ENCODE assay signal across 18 cellular contexts in genomic region chr2:237892936-237893595, GRCh38. TPM values are rescaled to one million over a fixed set of nuclear protein-coding genes. Genes with fewer than 3 reads are reported as not detected.
DNase-seq lines count a peak whose midpoint lies in the region; ATAC-seq, FAIRE-seq and TF ChIP-seq lines count a peak whose summit lies in the region.
"Had no signal": no experiment of that assay in that cellular context is flagged by ENCODE, and none has a peak within 500 bp of the region (broad histone marks: within the 10 kb centered on the region; RNA-seq: fewer than 3 reads in every experiment).

No MANE protein-coding gene starts in this region.

- intact Hi-C loops in endothelial cell of umbilical vein (cut with micrococcal nuclease): no loop called here

- H3K36me3 Mint-ChIP-seq in T-helper 2 cell treated with Interferon-gamma antibody and Interleukin-4, amounts not matched to agents 5 μg/mL and 100 μg/mL, for 36 hours (ENCODE audit: low read depth): no peaks in the 10 kb centered on the region
- H3K36me3 Mint-ChIP-seq in stimulated activated memory B cell treated with anti-CD40 and anti-IgM and Interleukin-4, amounts not matched to agents 10 μg/mL and 1 μg/mL and 100 μg/mL, for 72 hours: no peaks in the 10 kb centered on the region
- H3K36me3 Mint-ChIP-seq: T-cell had no signal

- peak overlapping the region; percentile 11 for H3K27ac Mint-ChIP-seq in T-helper 2 cell treated with Interferon-gamma antibody and Interleukin-4, amounts not matched to agents 5 μg/mL and 100 μg/mL, for 36 hours
- H3K27ac Mint-ChIP-seq in stimulated activated memory B cell treated with anti-CD40 and anti-IgM and Interleukin-4, amounts not matched to agents 10 μg/mL and 1 μg/mL and 100 μg/mL, for 72 hours: peak overlapping the region; percentile 31
- H3K27ac Mint-ChIP-seq: activated CD4-positive, alpha-beta T cell treated with anti-CD3 and anti-CD28 coated beads, Interleukin-2, amount 10 ng/mL, durations not matched to agents 7 days and 5 days; activated T-helper 1 cell treated with anti-CD3 and anti-CD28 coated beads, Interleukin-12 subunit alpha, Interleukin-12 subunit beta, Interleukin-2, Interleukin-4 antibody, amounts not matched to agents 30 ng/mL and 10 ng/mL and 1 ng/mL, durations not matched to agents 14 hours and 24 hours and 36 hours had no signal

- no peaks in the 10 kb centered on the region for H3K9me3 Mint-ChIP-seq in T-helper 2 cell treated with Interferon-gamma antibody and Interleukin-4, amounts not matched to agents 5 μg/mL and 100 μg/mL, for 36 hours
- H3K9me3 Mint-ChIP-seq in stimulated activated memory B cell treated with anti-CD40 and anti-IgM and Interleukin-4, amounts not matched to agents 10 μg/mL and 1 μg/mL and 100 μg/mL, for 72 hours: no peaks in the 10 kb centered on the region
- H3K9me3 Mint-ChIP-seq: activated CD4-positive, alpha-beta T cell treated with anti-CD3 and anti-CD28 coated beads, Interleukin-2, amount 10 ng/mL, durations not matched to agents 7 days and 5 days; activated T-helper 1 cell treated with anti-CD3 and anti-CD28 coated beads, Interleukin-12 subunit alpha, Interleukin-12 subunit beta, Interleukin-2, Interleukin-4 antibody, amounts not matched to agents 30 ng/mL and 10 ng/mL and 1 ng/mL, durations not matched to agents 14 hours and 24 hours and 36 hours; T-cell had no signal

- H2AFZ ChIP-seq in endothelial cell of umbilical vein (ENCODE audit: low read depth, low read length): peak overlapping the region; percentile 23

- BruUV-seq in endothelial cell of umbilical vein (replicated peaks; lab: Mats Ljungman, UMichigan): no TSS peak

- no peak for ATAC-seq in stimulated activated memory B cell treated with anti-CD40 and anti-IgM and Interleukin-4, amounts not matched to agents 10 μg/mL and 1 μg/mL and 100 μg/mL, for 72 hours
- ATAC-seq in GM18517 (IDR thresholded peaks at IDR 0.05; ENCODE audit: unreplicated experiment): no peak
- ATAC-seq: left lobe of liver, T-cell had no signal

- H3K27me3 Mint-ChIP-seq in T-helper 2 cell treated with Interferon-gamma antibody and Interleukin-4, amounts not matched to agents 5 μg/mL and 100 μg/mL, for 36 hours (ENCODE audit: low read depth): no peaks in the 10 kb centered on the region
- H3K27me3 Mint-ChIP-seq in stimulated activated memory B cell treated with anti-CD40 and anti-IgM and Interleukin-4, amounts not matched to agents 10 μg/mL and 1 μg/mL and 100 μg/mL, for 72 hours: no peaks in the 10 kb centered on the region
- H3K27me3 Mint-ChIP-seq: T-cell had no signal

- no peaks in the 10 kb centered on the region for H4K20me1 ChIP-seq in endothelial cell of umbilical vein (replicated peaks; ENCODE audit: control insufficient read depth, extremely low read depth, insufficient read depth, low read length)

- peak overlapping the region; percentile 48 for H3K4me3 Mint-ChIP-seq in T-helper 2 cell treated with Interferon-gamma antibody and Interleukin-4, amounts not matched to agents 5 μg/mL and 100 μg/mL, for 36 hours
- no peak overlapping the region for H3K4me3 Mint-ChIP-seq in stimulated activated memory B cell treated with anti-CD40 and anti-IgM and Interleukin-4, amounts not matched to agents 10 μg/mL and 1 μg/mL and 100 μg/mL, for 72 hours
- H3K4me3 Mint-ChIP-seq: activated CD4-positive, alpha-beta T cell treated with anti-CD3 and anti-CD28 coated beads, Interleukin-2, amount 10 ng/mL, durations not matched to agents 7 days and 5 days; activated T-helper 1 cell treated with anti-CD3 and anti-CD28 coated beads, Interleukin-12 subunit alpha, Interleukin-12 subunit beta, Interleukin-2, Interleukin-4 antibody, amounts not matched to agents 30 ng/mL and 10 ng/mL and 1 ng/mL, durations not matched to agents 14 hours and 24 hours and 36 hours; T-cell had no signal

- no peak for TF ChIP-seq CTCF in endothelial cell of umbilical vein (IDR thresholded peaks at IDR 0.05; ENCODE audit: extremely low read depth in 1 of 2, insufficient read depth in 1 of 2, low read depth in 1 of 2, low read length in 2 of 2)

- FAIRE-seq in endothelial cell of umbilical vein (lab: Jason Lieb, UNC): no peak

- dilution Hi-C loops in endothelial cell of umbilical vein (cut with MboI; ENCODE audit: extremely low pct_ligation_motif_present, low sequenced_read_pairs): no loop called here

- H3K4me2 ChIP-seq in endothelial cell of umbilical vein (ENCODE audit: insufficient read depth, low read length): no peak overlapping the region

- DNase-seq in T-helper 2 cell treated with Interferon-gamma antibody and Interleukin-4, amounts not matched to agents 5 μg/mL and 100 μg/mL, for 36 hours (ENCODE audit: low spot score): no peak
- DNase-seq in T-helper 2 cell (no peak), endothelial cell of umbilical vein (ENCODE audit: low read depth, low spot score) (peak; percentile 32), putamen (ENCODE audit: low spot score) (no peak), cerebellar cortex (ENCODE audit: low spot score) (no peak)
- DNase-seq: ACHN; activated CD4-positive, alpha-beta T cell treated with anti-CD3 and anti-CD28 coated beads, Interleukin-2, amount 10 ng/mL, durations not matched to agents 7 days and 5 days; Calu3; NCI-H2029; NCI-H748 treated with DMSO at 0.1 percent for 48 hours; substantia nigra; T-cell had no signal

- H3K9ac ChIP-seq in endothelial cell of umbilical vein (replicated peaks; ENCODE audit: extremely low read depth, insufficient read depth, low read length): no peak overlapping the region

- H3K4me1 Mint-ChIP-seq in T-helper 2 cell treated with Interferon-gamma antibody and Interleukin-4, amounts not matched to agents 5 μg/mL and 100 μg/mL, for 36 hours (ENCODE audit: low read depth): peaks cover 29% of the 10 kb centered on the region
- peaks cover 17% of the 10 kb centered on the region for H3K4me1 Mint-ChIP-seq in stimulated activated memory B cell treated with anti-CD40 and anti-IgM and Interleukin-4, amounts not matched to agents 10 μg/mL and 1 μg/mL and 100 μg/mL, for 72 hours

- CTCF ChIA-PET in endothelial cell of umbilical vein (lab: Charles Lee): no interaction called here

- H3K9me3 ChIP-seq in endothelial cell of umbilical vein (replicated peaks; ENCODE audit: control insufficient read depth, insufficient read depth, low read length): no peaks in the 10 kb centered on the region

- H3K27ac ChIP-seq in endothelial cell of umbilical vein (ENCODE audit: insufficient read depth, low read depth, low read length): no peak overlapping the region

- no peak overlapping the region for H3K4me3 ChIP-seq in endothelial cell of umbilical vein (replicated peaks in 1 of 3; ENCODE audit: insufficient read depth in 1 of 3, low read depth in 1 of 3, low read length in 3 of 3)

- H3K36me3 ChIP-seq in endothelial cell of umbilical vein (ENCODE audit: control insufficient read depth in 2 of 2, extremely low read depth in 1 of 2, insufficient read depth in 2 of 2, low read length in 2 of 2): no peaks in the 10 kb centered on the region

- H3K27me3 ChIP-seq in endothelial cell of umbilical vein (ENCODE audit: control insufficient read depth in 2 of 2, insufficient read depth in 2 of 2, low read length in 2 of 2): no peaks in the 10 kb centered on the region

- TF ChIP-seq POLR2A in endothelial cell of umbilical vein (IDR thresholded peaks at IDR 0.05; ENCODE audit: low read depth, low read length): no peak

- no peaks in the 10 kb centered on the region for H3K9me1 ChIP-seq in endothelial cell of umbilical vein (replicated peaks; ENCODE audit: control insufficient read depth, extremely low read depth, insufficient read depth, low read length)

- H3K4me1 ChIP-seq in endothelial cell of umbilical vein (ENCODE audit: control insufficient read depth, extremely low read depth, insufficient read depth, low read length): peaks cover 9% of the 10 kb centered on the region

- H3K79me2 ChIP-seq in endothelial cell of umbilical vein (ENCODE audit: control insufficient read depth, insufficient read depth, low read length): no peaks in the 10 kb centered on the region

- POLR2A ChIA-PET in endothelial cell of umbilical vein (lab: Charles Lee): no interaction called here

TF ChIP-seq in PFSK-1, 5 proteins besides CTCF, POLR2A, EP300 and RAD21 (continues in another document):
- TF ChIP-seq SIN3A (IDR thresholded peaks at IDR 0.05; ENCODE audit: borderline replicate concordance, insufficient read depth, low read length): 0 out of 2 replicates have a peak, but pooled peaks have one; percentile 13

TF ChIP-seq in endothelial cell of umbilical vein, 7 proteins besides CTCF, POLR2A, EP300 and RAD21:
- TF ChIP-seq GATA2 (IDR thresholded peaks at IDR 0.05; ENCODE audit: insufficient read depth, insufficient read length, low read depth, low read length): no peak
- no peak for TF ChIP-seq JUN (IDR thresholded peaks at IDR 0.05; ENCODE audit: borderline replicate concordance, insufficient read depth, insufficient read length, low read depth)
- no peak for TF ChIP-seq EZH2 (IDR thresholded peaks at IDR 0.05; ENCODE audit: borderline replicate concordance, low read depth, low read length, severe bottlenecking)
- no peak for TF ChIP-seq MYC (IDR thresholded peaks at IDR 0.05; ENCODE audit: low read depth, low read length)
- TF ChIP-seq FOS (IDR thresholded peaks at IDR 0.05; ENCODE audit: borderline replicate concordance, insufficient read depth, low read length): no peak
- no peak for TF ChIP-seq POLR2AphosphoS5 (IDR thresholded peaks at IDR 0.05; ENCODE audit: insufficient read depth, low read depth, low read length)
- no peak for TF ChIP-seq MAX (IDR thresholded peaks at IDR 0.05; ENCODE audit: insufficient read depth, insufficient read length)

RNA-seq across cellular contexts. Expression of gene RAMP1, which starts 33.6 kb away (rescaled TPM):
- 1.0 TPM for polyA plus RNA-seq in PFSK-1 (2012; ENCODE audit: insufficient read length, low read depth)
- total RNA-seq in endothelial cell of umbilical vein: not detected in 2 replicates
- polyA plus RNA-seq in endothelial cell of umbilical vein: 0.18 TPM in 1 of 2 replicates, not detected in the other
- polyA plus RNA-seq in endothelial cell of umbilical vein (2011; cell fraction: cytosol; rRNA removed): not detected in 2 replicates
- not detected in 2 replicates for polyA plus RNA-seq in endothelial cell of umbilical vein (2011; cell fraction: nucleus; rRNA removed)
- polyA plus RNA-seq in endothelial cell of umbilical vein (2012): 0.31 TPM in 1 of 2 replicates, not detected in the other
- polyA minus RNA-seq in endothelial cell of umbilical vein: not detected in 2 replicates
- not detected for polyA minus RNA-seq in endothelial cell of umbilical vein (2011; cell fraction: cytosol; rRNA and poly(A)+ RNA removed)
- not detected in 2 replicates for polyA minus RNA-seq in endothelial cell of umbilical vein (2011; cell fraction: nucleus; rRNA and poly(A)+ RNA removed)
- total RNA-seq: pulmonary artery endothelial cell had no signal
